In genomic region chr11:61491736-61492395, GRCh38 we compare ENCODE assay signal across 30 cellular contexts. TPM values are rescaled to one million over a fixed set of nuclear protein-coding genes. Genes with fewer than 3 reads are reported as not detected.
"Had no signal": no experiment of that assay in that cellular context is flagged by ENCODE, and none has a peak within 500 bp of the region (broad histone marks: within the 10 kb centered on the region; RNA-seq: fewer than 3 reads in every experiment).

No MANE protein-coding gene starts in this region.

- H3K4me3 ChIP-seq: esophagus squamous epithelium, gastroesophageal sphincter, heart left ventricle, mucosa of descending colon, prostate gland, right atrium auricular region, skin epidermis, stomach, transverse colon, vagina had no signal

- H3K9me3 ChIP-seq: esophagus squamous epithelium, gastroesophageal sphincter, heart left ventricle, mucosa of descending colon, prostate gland, right atrium auricular region, stomach, transverse colon, vagina had no signal

- H3K4me3 Mint-ChIP-seq: activated CD4-positive, alpha-beta memory T cell treated with anti-CD3 and anti-CD28 coated beads for 36 hours; activated naive CD8-positive, alpha-beta T cell treated with anti-CD3 and anti-CD28 coated beads for 36 hours; endodermal cell; naive thymus-derived CD4-positive, alpha-beta T cell; neural crest cell; stimulated activated effector memory CD8-positive, alpha-beta T cell treated with anti-CD3 and anti-CD28 coated beads, Interleukin-12 subunit alpha, Interleukin-12 subunit beta, amount 100 ng/mL, for 72 hours had no signal

- H3K27ac Mint-ChIP-seq: activated CD4-positive, alpha-beta memory T cell treated with anti-CD3 and anti-CD28 coated beads for 36 hours; activated naive CD8-positive, alpha-beta T cell treated with anti-CD3 and anti-CD28 coated beads for 36 hours; endodermal cell; naive thymus-derived CD4-positive, alpha-beta T cell; stimulated activated effector memory CD8-positive, alpha-beta T cell treated with anti-CD3 and anti-CD28 coated beads, Interleukin-12 subunit alpha, Interleukin-12 subunit beta, amount 100 ng/mL, for 72 hours had no signal

- DNase-seq: activated CD4-positive, alpha-beta memory T cell treated with anti-CD3 and anti-CD28 coated beads for 36 hours; activated CD4-positive, alpha-beta T cell treated with anti-CD3 and anti-CD28 coated beads for 48 hours; activated naive CD4-positive, alpha-beta T cell treated with Interleukin-2 at 50 U/mL for 16 hours; activated naive CD8-positive, alpha-beta T cell treated with anti-CD3 and anti-CD28 coated beads for 36 hours; activated T-cell treated with anti-CD3 and anti-CD28 coated beads, Interleukin-2, amount 50 U/mL, for 48 hours; amniotic stem cell; cerebellar nuclear complex; cortex of kidney; endodermal cell; esophagus squamous epithelium; heart left ventricle; left colon; mesenchymal stem cell; mucosa of descending colon; naive thymus-derived CD4-positive, alpha-beta T cell; stimulated activated CD4-positive, alpha-beta T cell treated with anti-CD3 and anti-CD28 coated beads, Interleukin-1b, Interleukin-23, amount 100 ng/mL, for 48 hours; stomach; T1000; transverse colon had no signal

- H3K9me3 Mint-ChIP-seq: activated CD4-positive, alpha-beta memory T cell treated with anti-CD3 and anti-CD28 coated beads for 36 hours; activated naive CD8-positive, alpha-beta T cell treated with anti-CD3 and anti-CD28 coated beads for 36 hours; endodermal cell; naive thymus-derived CD4-positive, alpha-beta T cell; neural crest cell; stimulated activated effector memory CD8-positive, alpha-beta T cell treated with anti-CD3 and anti-CD28 coated beads, Interleukin-12 subunit alpha, Interleukin-12 subunit beta, amount 100 ng/mL, for 72 hours had no signal

- H3K27ac ChIP-seq: esophagus squamous epithelium, gastroesophageal sphincter, prostate gland, right atrium auricular region, skin epidermis, stomach, transverse colon, vagina had no signal

- H3K36me3 ChIP-seq: esophagus squamous epithelium, heart left ventricle, prostate gland, right atrium auricular region, stomach, transverse colon, vagina had no signal

- H3K4me1 Mint-ChIP-seq: activated naive CD8-positive, alpha-beta T cell treated with anti-CD3 and anti-CD28 coated beads for 36 hours; naive thymus-derived CD4-positive, alpha-beta T cell had no signal

- H3K36me3 Mint-ChIP-seq: stimulated activated effector memory CD8-positive, alpha-beta T cell treated with anti-CD3 and anti-CD28 coated beads, Interleukin-12 subunit alpha, Interleukin-12 subunit beta, amount 100 ng/mL, for 72 hours had no signal

- H3K27me3 Mint-ChIP-seq: activated CD4-positive, alpha-beta memory T cell treated with anti-CD3 and anti-CD28 coated beads for 36 hours; activated naive CD8-positive, alpha-beta T cell treated with anti-CD3 and anti-CD28 coated beads for 36 hours had no signal

- H3K27me3 ChIP-seq: heart left ventricle, right atrium auricular region, transverse colon, vagina had no signal

RNA-seq across cellular contexts. Expression of gene LRRC10B, which starts 16.7 kb away (rescaled TPM):
- total RNA-seq: activated CD4-positive, alpha-beta memory T cell treated with anti-CD3 and anti-CD28 coated beads for 36 hours; activated naive CD8-positive, alpha-beta T cell treated with anti-CD3 and anti-CD28 coated beads for 36 hours; bronchial epithelial cell; naive thymus-derived CD4-positive, alpha-beta T cell; osteocyte; T-helper 1 cell treated with Interleukin-12 subunit alpha and Interleukin-12 subunit beta and Interleukin-4 antibody, amounts not matched to agents 30 ng/mL and 1 ng/mL, for 36 hours had no signal
- polyA plus RNA-seq: keratinocyte; naive thymus-derived CD4-positive, alpha-beta T cell had no signal
